Comparison of ENCODE assay signal across 8 cellular contexts in genomic region chrX:35244088-35244741, GRCh38.
"Had no signal": no experiment of that assay in that cellular context is flagged by ENCODE, and none has a peak within 500 bp of the region (broad histone marks: within the 10 kb centered on the region; RNA-seq: fewer than 3 reads in every experiment).

No MANE protein-coding gene starts in this region.

- H3K4me1 ChIP-seq: HAP-1 had no signal

- DNase-seq: GM23248, GOT3, H9, HCEC 1CT, HFFc6 had no signal

- H3K27ac Mint-ChIP-seq: GM23338, H9, HFFc6 had no signal

- H2AFZ ChIP-seq: GM23248, GM23338 had no signal

- H3K27ac ChIP-seq: GM23248 had no signal

- ATAC-seq: GM23338, HCT116 had no signal

- H3K9ac ChIP-seq: GM23248 had no signal

- H3K4me1 Mint-ChIP-seq: GM23338, H9 had no signal

- H3K4me3 ChIP-seq: GM23248, GM23338, HAP-1 had no signal

- H3K36me3 ChIP-seq: HAP-1 had no signal

- H3K9me3 Mint-ChIP-seq: GM23338, HFFc6 had no signal

- H3K4me3 Mint-ChIP-seq: GM23338, H9, HFFc6 had no signal

- H3K4me2 ChIP-seq: GM23338 had no signal

- H3K9me3 ChIP-seq: HAP-1 had no signal
